ENCODE assay signal across 24 cellular contexts in the genomic region with DNA sequence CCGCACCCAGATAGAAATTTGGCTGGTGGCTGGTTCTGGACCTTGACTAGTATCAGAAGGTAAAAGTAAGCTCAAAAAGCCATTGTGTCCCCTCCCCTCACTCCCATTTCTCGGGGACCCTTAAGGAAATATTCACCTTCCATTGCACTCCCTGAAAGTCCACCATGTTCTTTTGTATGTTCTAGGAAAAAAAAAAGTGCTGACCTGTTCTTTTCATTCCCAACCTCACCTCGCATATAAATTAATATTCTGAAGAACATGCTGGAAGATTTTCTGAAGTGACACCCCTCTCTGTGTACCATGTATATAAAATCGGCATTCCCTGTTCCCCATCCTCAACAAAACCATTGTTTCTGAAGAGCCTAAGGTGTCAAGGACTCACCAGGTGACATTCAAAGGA. TPM values are rescaled to one million over a fixed set of nuclear protein-coding genes. Genes with fewer than 3 reads are reported as not detected.
DNase-seq lines count a peak whose midpoint lies in the region; ATAC-seq, FAIRE-seq and TF ChIP-seq lines count a peak whose summit lies in the region.
"Had no signal": no experiment of that assay in that cellular context is flagged by ENCODE, and none has a peak within 500 bp of the region (broad histone marks: within the 10 kb centered on the region; RNA-seq: fewer than 3 reads in every experiment).

No MANE protein-coding gene starts in this region.

- DNase-seq in HepG2 (ENCODE audit: low spot score) = no peak
- no peak for DNase-seq in right lobe of liver
- no peak for DNase-seq in K562 (ENCODE audit: extremely low read depth in 1 of 4, low spot score in 3 of 4)
- DNase-seq in C1 segment of cervical spinal cord (lab: John Stamatoyannopoulos, UW) = no peak
- DNase-seq in T1000 (lab: John Stamatoyannopoulos, UW) = no peak
- no peak for DNase-seq in tibial nerve (ENCODE audit: low spot score in 2 of 2)
- DNase-seq: ACHN; BE2C; Caco-2; Calu3; CD4-positive, alpha-beta T cell; CD8-positive, alpha-beta T cell; DMS79 treated with DMSO at 0.1 percent for 48 hours; GF-D8 had no signal

- H3K27ac ChIP-seq in HepG2 (ENCODE audit: extremely low read length, insufficient read depth, low read length) = no peak overlapping the region
- H3K27ac ChIP-seq in right lobe of liver = no peak overlapping the region
- no peak overlapping the region for H3K27ac ChIP-seq in HEK293 (ENCODE audit: extremely low read depth, low read depth, low read length)
- H3K27ac ChIP-seq in K562 (ENCODE audit: extremely low read depth, low read depth, low read length) = no peak overlapping the region
- no peak overlapping the region for H3K27ac ChIP-seq in tibial nerve
- H3K27ac ChIP-seq: 22Rv1, BLaER1, C4-2B had no signal

- H3K9me3 ChIP-seq in HepG2 (ENCODE audit: low read length) (no peaks in the 10 kb centered on the region), right lobe of liver (no peaks in the 10 kb centered on the region), HEK293 (ENCODE audit: control insufficient read depth, insufficient read depth, low read depth, low read length) (no peaks in the 10 kb centered on the region), K562 (replicated peaks; ENCODE audit: control insufficient read depth, insufficient read depth, low read depth, low read length) (no peaks in the 10 kb centered on the region), tibial nerve (peaks cover 0 to 7% (median 0%) of the 10 kb centered on the region in 4 donors)
- H3K9me3 ChIP-seq: BE2C, Caco-2 had no signal

- H3K9me1 ChIP-seq in K562 (ENCODE audit: control insufficient read depth, insufficient read depth, low read length) = no peaks in the 10 kb centered on the region

- FAIRE-seq in HepG2 (lab: Jason Lieb, UNC) (no peak), K562 (lab: Jason Lieb, UNC) (no peak)
- FAIRE-seq: D721Med, G401.6, GM12892, GM18507 had no signal

- WGBS in HepG2 (ENCODE audit: low lambda C conversion rate) = 68% methylated on average over 4 of the region's 4 CpGs
- 82% methylated on average over 3 of the region's 4 CpGs for WGBS in right lobe of liver (ENCODE audit: insufficient coverage, low coverage, low lambda C conversion rate, missing lambda C conversion rate)
- 0% methylated on average over 4 of the region's 4 CpGs for WGBS in K562 (ENCODE audit: insufficient coverage, low coverage, missing lambda C conversion rate)
- WGBS in tibial nerve, 2 donors = 87% methylated on average over 4 of the region's 4 CpGs

- CTCF ChIA-PET in HepG2 (lab: Yijun Ruan, JAX; ENCODE audit: low intra/inter-chr PET ratio, low total read pairs) (no interaction called here), HEK293 (lab: Yijun Ruan, JAX) (interaction anchor here (1.2 to 1.5 kb wide), 3 partner anchors 10 to 242 kb away, joined by 3 to 5 read pairs (median 3); no protein-coding TSS in a partner anchor), K562 (lab: Yijun Ruan, JAX; ENCODE audit: low intra/inter-chr PET ratio) (no interaction called here)

- ATAC-seq in HepG2 (no peak), right lobe of liver (no peak), K562 (no peak)
- ATAC-seq: CD8-positive, alpha-beta T cell had no signal

- TF ChIP-seq CTCF in HepG2 (CRISPR knock-in tag; IDR thresholded peaks at IDR 0.05) = no peak
- TF ChIP-seq CTCF in right lobe of liver (IDR thresholded peaks at IDR 0.05) = no peak
- TF ChIP-seq CTCF in HEK293 (tag by site-specific recombination; IDR thresholded peaks at IDR 0.05) = no peak
- no peak for TF ChIP-seq CTCF in K562 (IDR thresholded peaks at IDR 0.05 in 2 of 3, conservative IDR thresholded peaks at IDR 0.05 in 1 of 3; ENCODE audit: insufficient read depth in 2 of 3, low read depth in 1 of 3, low read length in 3 of 3)
- no peak for TF ChIP-seq CTCF in tibial nerve (IDR thresholded peaks at IDR 0.05)

- in situ Hi-C loops in HepG2 (cut with HindIII; ENCODE audit: extremely low pct_ligation_motif_present, low pct_unique_long_range_greater_than_20kb) (no loop called here), K562 (cut with MboI) (no loop called here)

- H3K36me3 ChIP-seq in HepG2 (replicated peaks in 1 of 2; ENCODE audit: control insufficient read depth in 1 of 2, insufficient read depth in 2 of 2, low read length in 2 of 2) = peaks cover 3 to 13% of the 10 kb centered on the region in 2 experiments; a peak in 3 of 5 replicates
- peaks cover 0 to 22% (median 8%) of the 10 kb centered on the region in 4 donors for H3K36me3 ChIP-seq in right lobe of liver
- peaks cover 0 to 22% of the 10 kb centered on the region in 2 experiments; a peak in 1 of 3 replicates for H3K36me3 ChIP-seq in HEK293 (ENCODE audit: control insufficient read depth in 2 of 2, insufficient read depth in 1 of 2, low read length in 2 of 2)
- no peaks in the 10 kb centered on the region for H3K36me3 ChIP-seq in K562 (ENCODE audit: control insufficient read depth, insufficient read depth, low read length)
- H3K36me3 ChIP-seq in tibial nerve = peaks cover 0 to 34% (median 0%) of the 10 kb centered on the region in 3 donors
- H3K36me3 ChIP-seq: BE2C had no signal

- H3K79me2 ChIP-seq in HepG2 (ENCODE audit: insufficient read depth, low read length) = no peaks in the 10 kb centered on the region
- H3K79me2 ChIP-seq in K562 (ENCODE audit: control insufficient read depth, insufficient read depth, low read length) = no peaks in the 10 kb centered on the region

- no peak overlapping the region for H3K9ac ChIP-seq in HepG2 (ENCODE audit: insufficient read depth, low read depth, low read length)
- no peak overlapping the region for H3K9ac ChIP-seq in K562 (ENCODE audit: insufficient read depth in 1 of 2, low read depth in 2 of 2, low read length in 2 of 2)
- H3K9ac ChIP-seq: BLaER1 had no signal

- no peak for TF ChIP-seq EP300 in HepG2 (IDR thresholded peaks at IDR 0.05; ENCODE audit: low read depth in 2 of 2, low read length in 2 of 2)
- TF ChIP-seq EP300 in HepG2 (CRISPR knock-in tag; IDR thresholded peaks at IDR 0.05; ENCODE audit: borderline replicate concordance) = no peak
- no peak for TF ChIP-seq EP300 in K562 (IDR thresholded peaks at IDR 0.05; ENCODE audit: low read length)
- TF ChIP-seq EP300 in tibial nerve (IDR thresholded peaks at IDR 0.05) = no peak

- BruUV-seq in HepG2 (replicated peaks; lab: Mats Ljungman, UMichigan) = no TSS peak
- BruUV-seq in K562 (replicated peaks; lab: Mats Ljungman, UMichigan) = no TSS peak

- H2AFZ ChIP-seq in HepG2 (ENCODE audit: low read length) (no peak overlapping the region), K562 (ENCODE audit: low read depth, low read length) (no peak overlapping the region)

- TF ChIP-seq POLR2A in HepG2 (IDR thresholded peaks at IDR 0.05; ENCODE audit: insufficient read depth in 1 of 2, low read depth in 2 of 2, low read length in 2 of 2) = no peak
- TF ChIP-seq POLR2A in right lobe of liver (IDR thresholded peaks at IDR 0.05) = no peak
- no peak for TF ChIP-seq POLR2A in K562 (conservative IDR thresholded peaks at IDR 0.05)
- TF ChIP-seq POLR2A in tibial nerve (IDR thresholded peaks at IDR 0.05) = no peak

- H3K4me2 ChIP-seq in HepG2 (ENCODE audit: low read depth, low read length) (no peak overlapping the region), K562 (ENCODE audit: insufficient read depth, low read length) (no peak overlapping the region)
- H3K4me2 ChIP-seq: BLaER1 had no signal

- H3K27me3 ChIP-seq in HepG2 (ENCODE audit: control insufficient read depth in 1 of 2, insufficient read depth in 2 of 2, low read length in 2 of 2) = no peaks in the 10 kb centered on the region
- no peaks in the 10 kb centered on the region for H3K27me3 ChIP-seq in right lobe of liver
- H3K27me3 ChIP-seq in K562 (ENCODE audit: control insufficient read depth in 2 of 2, insufficient read depth in 2 of 2, low read length in 2 of 2) = peaks cover 27 to 50% of the 10 kb centered on the region in 2 experiments; a peak in 4 of 5 replicates
- no peaks in the 10 kb centered on the region for H3K27me3 ChIP-seq in tibial nerve
- H3K27me3 ChIP-seq: BE2C, BLaER1 had no signal

- H3K4me3 ChIP-seq in HepG2 (replicated peaks in 1 of 3; ENCODE audit: insufficient read depth in 1 of 3, low read depth in 2 of 3, low read length in 3 of 3) (no peak overlapping the region), right lobe of liver (no peak overlapping the region), HEK293 (ENCODE audit: low read depth, low read length) (no peak overlapping the region), K562 (no peak overlapping the region), tibial nerve (no peak overlapping the region)
- H3K4me3 ChIP-seq: BLaER1 had no signal

- POLR2A ChIA-PET in HepG2 (lab: Yijun Ruan, JAX) = no interaction called here
- POLR2A ChIA-PET in HEK293 (lab: Yijun Ruan, JAX) = no interaction called here
- POLR2A ChIA-PET in K562 (lab: Yijun Ruan, JAX) = no interaction called here

- TF ChIP-seq RAD21 in HepG2 (CRISPR knock-in tag; IDR thresholded peaks at IDR 0.05) (no peak), K562 (CRISPR knock-in tag; conservative IDR thresholded peaks at IDR 0.05 in 1 of 2, IDR thresholded peaks at IDR 0.05 in 1 of 2) (no peak)

- H3K4me1 ChIP-seq in HepG2 (ENCODE audit: insufficient read depth, low read length) = peaks cover 9% of the 10 kb centered on the region
- no peaks in the 10 kb centered on the region for H3K4me1 ChIP-seq in right lobe of liver
- H3K4me1 ChIP-seq in HEK293 (ENCODE audit: control insufficient read depth, insufficient read depth, low read length) = no peaks in the 10 kb centered on the region
- no peaks in the 10 kb centered on the region for H3K4me1 ChIP-seq in K562 (replicated peaks in 1 of 2; ENCODE audit: control insufficient read depth in 2 of 2, insufficient read depth in 2 of 2, low read length in 2 of 2)
- H3K4me1 ChIP-seq in tibial nerve = peaks cover 0 to 7% (median 0%) of the 10 kb centered on the region in 4 donors
- H3K4me1 ChIP-seq: BE2C, BLaER1 had no signal

- H4K20me1 ChIP-seq in HepG2 (ENCODE audit: insufficient read depth, low read length) = no peaks in the 10 kb centered on the region
- H4K20me1 ChIP-seq in K562 (replicated peaks; ENCODE audit: control insufficient read depth, insufficient read depth, low read length) = no peaks in the 10 kb centered on the region

- intact Hi-C loops in HepG2 (cut with micrococcal nuclease; ENCODE audit: unreplicated experiment) (no loop called here), right lobe of liver (cut with DNase I) (no loop called here), K562 (cut with micrococcal nuclease) (no loop called here)

RNA-seq across cellular contexts. Expression of gene ZNF557, which starts 43.2 kb away (rescaled TPM):
- total RNA-seq in HepG2 (2016; rRNA removed; fragmentation: Illumina TruSeq; extraction: Trizol) = 7.8 and 10.0 TPM in 2 replicates
- total RNA-seq in HepG2 (2016; cell fraction: cytosol; rRNA removed; fragmentation: Illumina TruSeq; extraction: Trizol; ENCODE audit: low read depth) = 0.71 and 0.88 TPM in 2 replicates
- 8.6 and 9.5 TPM in 2 replicates for total RNA-seq in HepG2 (2016; cell fraction: insoluble cytoplasmic fraction; rRNA removed; fragmentation: Illumina TruSeq; extraction: Trizol)
- total RNA-seq in HepG2 (2016; cell fraction: membrane; rRNA removed; fragmentation: Illumina TruSeq; extraction: Trizol) = 3.4 and 3.8 TPM in 2 replicates
- total RNA-seq in HepG2 (2016; cell fraction: nucleus; rRNA removed; fragmentation: Illumina TruSeq; extraction: Trizol) = 6.4 and 8.7 TPM in 2 replicates
- 2.0 and 2.1 TPM in 2 replicates for polyA plus RNA-seq in HepG2 (2011; rRNA removed)
- polyA plus RNA-seq in HepG2 (2011; cell fraction: cytosol; rRNA removed) = 1.2 TPM in 2 replicates
- 3.4 TPM in 2 replicates for polyA plus RNA-seq in HepG2 (2011; cell fraction: nucleus; rRNA removed)
- polyA plus RNA-seq in HepG2 (2012) = 1.3 and 1.5 TPM in 2 replicates
- polyA plus RNA-seq in HepG2 (2016; cell fraction: cytosol; fragmentation: Illumina TruSeq; extraction: Trizol; ENCODE audit: low read depth) = 0.40 TPM in 2 replicates
- 2.5 and 2.6 TPM in 2 replicates for polyA plus RNA-seq in HepG2 (2016; cell fraction: insoluble cytoplasmic fraction; fragmentation: Illumina TruSeq; extraction: Trizol; ENCODE audit: low read depth)
- 0.63 and 0.64 TPM in 2 replicates for polyA plus RNA-seq in HepG2 (2016; cell fraction: membrane; fragmentation: Illumina TruSeq; extraction: Trizol; ENCODE audit: low read depth)
- 5.8 and 6.3 TPM in 2 replicates for polyA plus RNA-seq in HepG2 (2016; cell fraction: nucleus; fragmentation: Illumina TruSeq; extraction: Trizol; ENCODE audit: insufficient read depth, low read depth)
- polyA minus RNA-seq in HepG2 (2011; rRNA and poly(A)+ RNA removed; ENCODE audit: low replicate concordance) = 7.5 and 21.3 TPM in 2 replicates
- polyA minus RNA-seq in HepG2 (2011; cell fraction: cytosol; rRNA and poly(A)+ RNA removed) = 3.1 and 4.2 TPM in 2 replicates
- polyA minus RNA-seq in HepG2 (2011; cell fraction: nucleus; rRNA and poly(A)+ RNA removed) = 17.9 and 18.5 TPM in 2 replicates
- 1 to 10 TPM; 3.2 to 3.9 (median 3.5) TPM for total RNA-seq in right lobe of liver
- total RNA-seq in K562 (2011; cell fraction: chromatin; rRNA removed; ENCODE audit: low replicate concordance) = 18.2 and 26.5 TPM in 2 replicates
- total RNA-seq in K562 (2011; cell fraction: nucleolus; rRNA removed) = 11.3 and 15.8 TPM in 2 replicates
- 13.1 and 14.7 TPM in 2 replicates for total RNA-seq in K562 (2011; cell fraction: nucleoplasm; rRNA removed)
- total RNA-seq in K562 (2014; rRNA removed) = 5.1 and 5.7 TPM in 2 replicates
- total RNA-seq in K562 (2014; rRNA removed; fragmentation: Illumina TruSeq; extraction: Trizol) = 5.6 and 7.1 TPM in 2 replicates
- total RNA-seq in K562 (2015; rRNA removed; fragmentation: Illumina TruSeq; extraction: Trizol) = 6.6 and 6.7 TPM in 2 replicates
- total RNA-seq in K562 (2021) = 5.4 TPM in 2 replicates
- 3.5 and 4.0 TPM in 2 replicates for polyA plus RNA-seq in K562 (2011; rRNA removed)
- polyA plus RNA-seq in K562 (2011; cell fraction: cytosol; rRNA removed) = 1.5 and 1.8 TPM in 2 replicates
- polyA plus RNA-seq in K562 (2011; cell fraction: nucleus; rRNA removed) = 3.9 and 4.8 TPM in 2 replicates
- polyA plus RNA-seq in K562 (2012) = 1.7 and 1.9 TPM in 2 replicates
- 2.6 and 3.0 TPM in 2 replicates for polyA plus RNA-seq in K562 (2014; fragmentation: Illumina TruSeq; extraction: Trizol)
- 1 to 10 TPM; 3.8 to 4.4 TPM for polyA plus RNA-seq in K562 (2014; fragmentation: Nextera tagmentation; extraction: Ambion mirVana)
- 2.2 and 2.8 TPM in 2 replicates for polyA plus RNA-seq in K562 (2014; rRNA removed)
- 14.2 and 15.5 TPM in 2 replicates for polyA minus RNA-seq in K562 (2011; rRNA and poly(A)+ RNA removed)
- 3.4 and 5.3 TPM in 2 replicates for polyA minus RNA-seq in K562 (2011; cell fraction: cytosol; rRNA and poly(A)+ RNA removed)
- 7.3 and 10.6 TPM in 2 replicates for polyA minus RNA-seq in K562 (2011; cell fraction: nucleus; rRNA and poly(A)+ RNA removed)
- total RNA-seq in tibial nerve = 10 to 100 TPM in 1 of 4 donors, 1 to 10 TPM in 3; 7.3 to 14.6 (median 9.8) TPM

RNA-seq across cellular contexts. Expression of gene MBD3L3, which starts 54.2 kb away (rescaled TPM):
- total RNA-seq in HepG2 (2016; rRNA removed; fragmentation: Illumina TruSeq; extraction: Trizol) (not detected in 2 replicates), right lobe of liver (not detected), K562 (2014; rRNA removed) (not detected in 2 replicates), K562 (2014; rRNA removed; fragmentation: Illumina TruSeq; extraction: Trizol) (not detected in 2 replicates), K562 (2015; rRNA removed; fragmentation: Illumina TruSeq; extraction: Trizol) (not detected in 2 replicates), K562 (2021) (not detected in 2 replicates), tibial nerve (not detected)
- not detected in 2 replicates for total RNA-seq in HepG2 (2016; cell fraction: cytosol; rRNA removed; fragmentation: Illumina TruSeq; extraction: Trizol; ENCODE audit: low read depth)
- not detected in 2 replicates for total RNA-seq in HepG2 (2016; cell fraction: insoluble cytoplasmic fraction; rRNA removed; fragmentation: Illumina TruSeq; extraction: Trizol)
- total RNA-seq in HepG2 (2016; cell fraction: membrane; rRNA removed; fragmentation: Illumina TruSeq; extraction: Trizol) = not detected in 2 replicates
- not detected in 2 replicates for total RNA-seq in HepG2 (2016; cell fraction: nucleus; rRNA removed; fragmentation: Illumina TruSeq; extraction: Trizol)
- polyA plus RNA-seq in HepG2 (2011; rRNA removed) (not detected in 2 replicates), K562 (2011; rRNA removed) (not detected in 2 replicates), K562 (2014; fragmentation: Illumina TruSeq; extraction: Trizol) (not detected in 2 replicates), K562 (2014; fragmentation: Nextera tagmentation; extraction: Ambion mirVana) (not detected), K562 (2014; rRNA removed) (not detected in 2 replicates)
- not detected in 2 replicates for polyA plus RNA-seq in HepG2 (2011; cell fraction: cytosol; rRNA removed)
- not detected in 2 replicates for polyA plus RNA-seq in HepG2 (2011; cell fraction: nucleus; rRNA removed)
- not detected in 2 replicates for polyA plus RNA-seq in HepG2 (2012)
- polyA plus RNA-seq in HepG2 (2016; cell fraction: cytosol; fragmentation: Illumina TruSeq; extraction: Trizol; ENCODE audit: low read depth) = not detected in 2 replicates
- polyA plus RNA-seq in HepG2 (2016; cell fraction: insoluble cytoplasmic fraction; fragmentation: Illumina TruSeq; extraction: Trizol; ENCODE audit: low read depth) = not detected in 2 replicates
- polyA plus RNA-seq in HepG2 (2016; cell fraction: membrane; fragmentation: Illumina TruSeq; extraction: Trizol; ENCODE audit: low read depth) = not detected in 2 replicates
- polyA plus RNA-seq in HepG2 (2016; cell fraction: nucleus; fragmentation: Illumina TruSeq; extraction: Trizol; ENCODE audit: insufficient read depth, low read depth) = not detected in 2 replicates
- polyA minus RNA-seq in HepG2 (2011; rRNA and poly(A)+ RNA removed; ENCODE audit: low replicate concordance) = not detected in 2 replicates
- not detected in 2 replicates for polyA minus RNA-seq in HepG2 (2011; cell fraction: cytosol; rRNA and poly(A)+ RNA removed)
- not detected in 2 replicates for polyA minus RNA-seq in HepG2 (2011; cell fraction: nucleus; rRNA and poly(A)+ RNA removed)
- not detected in 2 replicates for total RNA-seq in K562 (2011; cell fraction: chromatin; rRNA removed; ENCODE audit: low replicate concordance)
- total RNA-seq in K562 (2011; cell fraction: nucleolus; rRNA removed) = not detected in 2 replicates
- total RNA-seq in K562 (2011; cell fraction: nucleoplasm; rRNA removed) = not detected in 2 replicates
- not detected in 2 replicates for polyA plus RNA-seq in K562 (2011; cell fraction: cytosol; rRNA removed)
- not detected in 2 replicates for polyA plus RNA-seq in K562 (2011; cell fraction: nucleus; rRNA removed)
- not detected in 2 replicates for polyA plus RNA-seq in K562 (2012)
- polyA minus RNA-seq in K562 (2011; rRNA and poly(A)+ RNA removed) = not detected in 2 replicates
- polyA minus RNA-seq in K562 (2011; cell fraction: cytosol; rRNA and poly(A)+ RNA removed) = not detected in 2 replicates
- polyA minus RNA-seq in K562 (2011; cell fraction: nucleus; rRNA and poly(A)+ RNA removed) = not detected in 2 replicates
- total RNA-seq: A172; Caco-2; Calu3; CD4-positive, alpha-beta T cell; CD8-positive, alpha-beta T cell had no signal
- polyA plus RNA-seq: AG04450 had no signal

Comparison
In these comparisons a context has a peak if more than half of its experiments do, and no peak if none do; other contexts are left out.
1. Of the 241 proteins assayed by ChIP-seq in both HepG2 and K562: peak only in HepG2: none; only in K562: MAFG; in both: MAFF and MAFK; in neither: 238.